In the genomic region with DNA sequence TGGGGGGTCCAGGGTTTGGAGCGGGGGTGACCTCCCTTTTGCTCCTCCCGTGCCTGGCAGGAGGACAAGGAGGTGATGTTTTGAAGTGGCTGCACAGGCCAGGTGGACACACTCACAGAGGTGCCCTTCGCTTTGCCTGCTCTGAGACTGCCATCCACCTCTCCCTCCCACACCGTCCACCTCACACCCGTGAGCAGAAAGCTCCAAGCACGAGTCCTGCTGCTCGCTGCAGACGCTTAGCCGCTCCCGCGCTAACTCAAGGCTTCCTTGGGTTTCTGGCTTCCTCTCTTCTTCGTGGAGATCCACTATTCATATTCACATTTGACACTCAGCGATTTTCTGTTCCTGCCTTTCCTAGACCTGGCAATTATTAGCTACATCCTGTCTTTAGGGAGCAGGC, we compare ENCODE assay signal across 23 cellular contexts.
"Had no signal": no experiment of that assay in that cellular context is flagged by ENCODE, and none has a peak within 500 bp of the region (broad histone marks: within the 10 kb centered on the region; RNA-seq: fewer than 3 reads in every experiment).

No MANE protein-coding gene starts in this region.

- H3K9me3 Mint-ChIP-seq: activated CD8-positive, alpha-beta T cell treated with anti-CD3 and anti-CD28 coated beads for 36 hours; activated naive CD8-positive, alpha-beta T cell treated with anti-CD3 and anti-CD28 coated beads, Interleukin-2, amount 10 ng/mL, durations not matched to agents 7 days and 5 days; activated T-helper 17 cell treated with anti-CD3 and anti-CD28 coated beads, Interleukin-2, amount 50 U/mL, for 72 hours; naive thymus-derived CD8-positive, alpha-beta T cell; stimulated activated naive CD8-positive, alpha-beta T cell treated with anti-CD3 and anti-CD28 coated beads, Interleukin-15, amount 100 ng/mL, for 72 hours had no signal

- H3K36me3 Mint-ChIP-seq: activated naive CD8-positive, alpha-beta T cell treated with anti-CD3 and anti-CD28 coated beads, Interleukin-2, amount 10 ng/mL, durations not matched to agents 7 days and 5 days; memory B cell; naive thymus-derived CD8-positive, alpha-beta T cell had no signal

- H3K27ac Mint-ChIP-seq: activated CD8-positive, alpha-beta T cell treated with anti-CD3 and anti-CD28 coated beads for 36 hours; activated naive CD8-positive, alpha-beta T cell treated with anti-CD3 and anti-CD28 coated beads, Interleukin-2, amount 10 ng/mL, durations not matched to agents 7 days and 5 days; activated T-helper 17 cell treated with anti-CD3 and anti-CD28 coated beads, Interleukin-2, amount 50 U/mL, for 72 hours; memory B cell; naive thymus-derived CD8-positive, alpha-beta T cell; stimulated activated naive CD8-positive, alpha-beta T cell treated with anti-CD3 and anti-CD28 coated beads, Interleukin-15, amount 100 ng/mL, for 72 hours; WTC11 had no signal

- H3K27me3 ChIP-seq: body of pancreas, gastroesophageal sphincter, heart left ventricle, suprapubic skin, upper lobe of left lung had no signal

- DNase-seq: activated CD4-positive, alpha-beta T cell treated with anti-CD3 and anti-CD28 coated beads for 4 hours; activated CD8-positive, alpha-beta T cell treated with anti-CD3 and anti-CD28 coated beads for 36 hours; activated naive CD4-positive, alpha-beta T cell treated with Interleukin-2 at 50 U/mL for 16 hours; activated naive CD8-positive, alpha-beta T cell treated with anti-CD3 and anti-CD28 coated beads, Interleukin-2, amount 10 ng/mL, durations not matched to agents 7 days and 5 days; activated T-cell treated with anti-CD3 and anti-CD28 coated beads, Interleukin-2, amount 50 U/mL, for 1 hour; amygdala; body of pancreas; central memory CD4-positive, alpha-beta T cell; heart left ventricle; naive thymus-derived CD8-positive, alpha-beta T cell; occipital lobe; posterior cingulate gyrus; stimulated activated CD4-positive, alpha-beta T cell treated with anti-CD3 and anti-CD28 coated beads, Interleukin-2, amount 100 ng/mL, for 24 hours; stimulated activated naive CD8-positive, alpha-beta T cell treated with anti-CD3 and anti-CD28 coated beads, Interleukin-15, amount 100 ng/mL, for 72 hours; SW 1271; upper lobe of left lung had no signal

- H3K4me1 ChIP-seq: body of pancreas, gastroesophageal sphincter, heart left ventricle, suprapubic skin, upper lobe of left lung had no signal

- H3K4me3 ChIP-seq: body of pancreas, coronary artery, gastroesophageal sphincter, heart left ventricle, suprapubic skin, upper lobe of left lung had no signal

- H3K36me3 ChIP-seq: gastroesophageal sphincter, heart left ventricle, suprapubic skin, upper lobe of left lung had no signal

- H3K4me1 Mint-ChIP-seq: activated naive CD8-positive, alpha-beta T cell treated with anti-CD3 and anti-CD28 coated beads, Interleukin-2, amount 10 ng/mL, durations not matched to agents 7 days and 5 days; activated T-helper 17 cell treated with anti-CD3 and anti-CD28 coated beads, Interleukin-2, amount 50 U/mL, for 72 hours; memory B cell; naive thymus-derived CD8-positive, alpha-beta T cell; stimulated activated naive CD8-positive, alpha-beta T cell treated with anti-CD3 and anti-CD28 coated beads, Interleukin-15, amount 100 ng/mL, for 72 hours; WTC11 had no signal

- H3K4me3 Mint-ChIP-seq: activated CD8-positive, alpha-beta T cell treated with anti-CD3 and anti-CD28 coated beads for 36 hours; activated naive CD8-positive, alpha-beta T cell treated with anti-CD3 and anti-CD28 coated beads, Interleukin-2, amount 10 ng/mL, durations not matched to agents 7 days and 5 days; activated T-helper 17 cell treated with anti-CD3 and anti-CD28 coated beads, Interleukin-2, amount 50 U/mL, for 72 hours; memory B cell; naive thymus-derived CD8-positive, alpha-beta T cell; stimulated activated naive CD8-positive, alpha-beta T cell treated with anti-CD3 and anti-CD28 coated beads, Interleukin-15, amount 100 ng/mL, for 72 hours; WTC11 had no signal

- H3K9me3 ChIP-seq: body of pancreas, gastroesophageal sphincter, heart left ventricle, upper lobe of left lung had no signal

- H3K27me3 Mint-ChIP-seq: activated CD8-positive, alpha-beta T cell treated with anti-CD3 and anti-CD28 coated beads for 36 hours; activated naive CD8-positive, alpha-beta T cell treated with anti-CD3 and anti-CD28 coated beads, Interleukin-2, amount 10 ng/mL, durations not matched to agents 7 days and 5 days; activated T-helper 17 cell treated with anti-CD3 and anti-CD28 coated beads, Interleukin-2, amount 50 U/mL, for 72 hours; memory B cell; stimulated activated naive CD8-positive, alpha-beta T cell treated with anti-CD3 and anti-CD28 coated beads, Interleukin-15, amount 100 ng/mL, for 72 hours had no signal

- H3K27ac ChIP-seq: body of pancreas, coronary artery, gastroesophageal sphincter, heart left ventricle, suprapubic skin, upper lobe of left lung had no signal

- ATAC-seq: activated CD8-positive, alpha-beta T cell treated with anti-CD3 and anti-CD28 coated beads for 36 hours; activated T-helper 17 cell treated with anti-CD3 and anti-CD28 coated beads, Interleukin-2, amount 50 U/mL, for 72 hours; body of pancreas; esophagus mucosa; gastroesophageal sphincter; heart left ventricle; naive thymus-derived CD8-positive, alpha-beta T cell; stimulated activated naive CD8-positive, alpha-beta T cell treated with anti-CD3 and anti-CD28 coated beads, Interleukin-15, amount 100 ng/mL, for 72 hours; WTC11 had no signal
